Comparison of ENCODE assay signal across 16 cellular contexts in genomic region chr6:39209908-39210307, GRCh38. TPM values are rescaled to one million over a fixed set of nuclear protein-coding genes. Genes with fewer than 3 reads are reported as not detected.
DNase-seq lines count a peak whose midpoint lies in the region; ATAC-seq and TF ChIP-seq lines count a peak whose summit lies in the region.
"Had no signal": no experiment of that assay in that cellular context is flagged by ENCODE, and none has a peak within 500 bp of the region (broad histone marks: within the 10 kb centered on the region; RNA-seq: fewer than 3 reads in every experiment).

No MANE protein-coding gene starts in this region.

- H3K9me2 ChIP-seq in MM.1S (replicated peaks; ENCODE audit: insufficient read depth, low read length): no peaks in the 10 kb centered on the region

- peak; percentile 34 to 39 for ATAC-seq in activated naive CD4-positive, alpha-beta T cell treated with anti-CD3 and anti-CD28 coated beads, Interleukin-2, amount 50 U/mL, for 72 hours
- no peak for ATAC-seq in activated CD8-positive, alpha-beta T cell treated with anti-CD3 and anti-CD28 coated beads for 36 hours
- ATAC-seq: heart left ventricle, T-cell had no signal

- H3K27ac ChIP-seq in MM.1S (ENCODE audit: low read length): no peak overlapping the region
- H3K27ac ChIP-seq: esophagus muscularis mucosa, heart left ventricle, suprapubic skin had no signal

- DNase-seq in activated naive CD4-positive, alpha-beta T cell treated with anti-CD3 and anti-CD28 coated beads, Interleukin-2, amount 50 U/mL, for 72 hours (ENCODE audit: low spot score in 2 of 2): no peak
- DNase-seq in activated naive CD4-positive, alpha-beta T cell treated with anti-CD3 and anti-CD28 coated beads, Interleukin-2, amount 50 U/mL, for 16 hours: no peak
- DNase-seq in activated CD8-positive, alpha-beta T cell treated with anti-CD3 and anti-CD28 coated beads for 36 hours: no peak
- DNase-seq in mesothelial cell of epicardium (ENCODE audit: low spot score in 2 of 2, unreplicated experiment in 2 of 2): no peak
- no peak for DNase-seq in ACHN
- no peak for DNase-seq in DMS153 (lab: John Stamatoyannopoulos, UW)
- DNase-seq in MM.1S: no peak
- no peak for DNase-seq in T-helper 9 cell
- DNase-seq: cortex of kidney, NCI-H2029, NCI-H524 treated with DMSO at 0.1 percent for 48 hours, T-cell had no signal

- in situ Hi-C loops in ACHN (cut with HindIII; ENCODE audit: low pct_ligation_motif_present, low pct_unique_long_range_greater_than_20kb, low sequenced_read_pairs): no loop called here

- no peaks in the 10 kb centered on the region for H3K4me1 ChIP-seq in MM.1S (ENCODE audit: low read length)

- no peaks in the 10 kb centered on the region for H3K27me3 Mint-ChIP-seq in activated CD8-positive, alpha-beta T cell treated with anti-CD3 and anti-CD28 coated beads for 36 hours
- no peaks in the 10 kb centered on the region for H3K27me3 Mint-ChIP-seq in mesothelial cell of epicardium (ENCODE audit: low read depth)
- H3K27me3 Mint-ChIP-seq: T-cell had no signal

- H3K4me1 Mint-ChIP-seq in activated CD8-positive, alpha-beta T cell treated with anti-CD3 and anti-CD28 coated beads for 36 hours (ENCODE audit: low read depth): peaks cover 44% of the 10 kb centered on the region
- H3K4me1 Mint-ChIP-seq in mesothelial cell of epicardium: peaks cover 27% of the 10 kb centered on the region

- no peaks in the 10 kb centered on the region for H3K36me3 ChIP-seq in MM.1S (replicated peaks; ENCODE audit: insufficient read depth, low read length)
- H3K36me3 ChIP-seq: esophagus muscularis mucosa, heart left ventricle, suprapubic skin had no signal

- peak overlapping the region in 1 of 2 donors; percentile 76 for H3K27ac Mint-ChIP-seq in activated naive CD4-positive, alpha-beta T cell treated with anti-CD3 and anti-CD28 coated beads, Interleukin-2, amount 50 U/mL, for 72 hours
- H3K27ac Mint-ChIP-seq in activated CD8-positive, alpha-beta T cell treated with anti-CD3 and anti-CD28 coated beads for 36 hours: peak overlapping the region; percentile 44
- peak overlapping the region; percentile 82 for H3K27ac Mint-ChIP-seq in mesothelial cell of epicardium
- H3K27ac Mint-ChIP-seq: T-cell had no signal

- intact Hi-C loops in activated CD8-positive, alpha-beta T cell treated with anti-CD3 and anti-CD28 coated beads for 36 hours (cut with micrococcal nuclease): no loop called here

- no peaks in the 10 kb centered on the region for H3K27me3 ChIP-seq in MM.1S (replicated peaks; ENCODE audit: insufficient read depth, low read length)
- H3K27me3 ChIP-seq: suprapubic skin had no signal

- no peaks in the 10 kb centered on the region for H3K9me3 ChIP-seq in MM.1S (replicated peaks; ENCODE audit: insufficient read depth, low read length)
- H3K9me3 ChIP-seq: esophagus muscularis mucosa, heart left ventricle, suprapubic skin had no signal

- H3K79me2 ChIP-seq in MM.1S (ENCODE audit: low read length): no peaks in the 10 kb centered on the region

- no peak for TF ChIP-seq CTCF in activated CD8-positive, alpha-beta T cell treated with anti-CD3 and anti-CD28 coated beads for 36 hours (IDR thresholded peaks at IDR 0.05)
- no peak for TF ChIP-seq CTCF in mesothelial cell of epicardium (IDR thresholded peaks at IDR 0.05; ENCODE audit: unreplicated experiment)
- no peak for TF ChIP-seq CTCF in MM.1S (IDR thresholded peaks at IDR 0.05; ENCODE audit: low read length)

- H4K20me1 ChIP-seq in MM.1S (ENCODE audit: insufficient read depth, low read length): no peaks in the 10 kb centered on the region

- H3K9me3 Mint-ChIP-seq in activated naive CD4-positive, alpha-beta T cell treated with anti-CD3 and anti-CD28 coated beads, Interleukin-2, amount 50 U/mL, for 72 hours: no peaks in the 10 kb centered on the region
- no peaks in the 10 kb centered on the region for H3K9me3 Mint-ChIP-seq in activated CD8-positive, alpha-beta T cell treated with anti-CD3 and anti-CD28 coated beads for 36 hours
- H3K9me3 Mint-ChIP-seq in mesothelial cell of epicardium: no peaks in the 10 kb centered on the region
- H3K9me3 Mint-ChIP-seq: T-cell had no signal

- H3K36me3 Mint-ChIP-seq in activated naive CD4-positive, alpha-beta T cell treated with anti-CD3 and anti-CD28 coated beads, Interleukin-2, amount 50 U/mL, for 72 hours: peaks cover 0 to 6% of the 10 kb centered on the region in 2 donors
- H3K36me3 Mint-ChIP-seq in activated CD8-positive, alpha-beta T cell treated with anti-CD3 and anti-CD28 coated beads for 36 hours (ENCODE audit: low read depth): peaks cover 42% of the 10 kb centered on the region
- H3K36me3 Mint-ChIP-seq in mesothelial cell of epicardium: no peaks in the 10 kb centered on the region
- H3K36me3 Mint-ChIP-seq: T-cell had no signal

- no peaks in the 10 kb centered on the region for H3F3A ChIP-seq in MM.1S (ENCODE audit: insufficient read depth, low read length)

- CTCF ChIA-PET in activated CD8-positive, alpha-beta T cell treated with anti-CD3 and anti-CD28 coated beads for 36 hours (lab: Charles Lee): no interaction called here

- POLR2A ChIA-PET in activated CD8-positive, alpha-beta T cell treated with anti-CD3 and anti-CD28 coated beads for 36 hours (lab: Charles Lee): no interaction called here

- no peak overlapping the region for H2AFZ ChIP-seq in MM.1S (ENCODE audit: low read length)

- no peak overlapping the region for H3K4me3 Mint-ChIP-seq in activated CD8-positive, alpha-beta T cell treated with anti-CD3 and anti-CD28 coated beads for 36 hours
- H3K4me3 Mint-ChIP-seq in mesothelial cell of epicardium: no peak overlapping the region
- H3K4me3 Mint-ChIP-seq: T-cell had no signal

- no peak overlapping the region for H3K4me3 ChIP-seq in MM.1S (ENCODE audit: low read length)
- H3K4me3 ChIP-seq: esophagus muscularis mucosa, heart left ventricle, suprapubic skin had no signal

- no peak overlapping the region for H3K9ac ChIP-seq in MM.1S (ENCODE audit: low read length)

- no peak overlapping the region for H3K4me2 ChIP-seq in MM.1S (ENCODE audit: low read depth, low read length)

RNA-seq across cellular contexts. Expression of gene KCNK5, which starts 19.4 kb away (rescaled TPM):
- total RNA-seq in activated naive CD4-positive, alpha-beta T cell treated with anti-CD3 and anti-CD28 coated beads, Interleukin-2, amount 50 U/mL, for 72 hours: 10 to 100 TPM in 1 of 2 donors, 1 to 10 TPM in 1; 8.8 to 15.8 TPM
- total RNA-seq in activated CD8-positive, alpha-beta T cell treated with anti-CD3 and anti-CD28 coated beads for 36 hours: 10 to 100 TPM; 25.0 to 25.9 TPM
- total RNA-seq in mesothelial cell of epicardium: 2.5 to 2.9 TPM (median 2.7 TPM) in 3 replicates
- total RNA-seq: LHCN-M2 had no signal
